In genomic region chr11:2929511-2929879, GRCh38 we compare ENCODE assay signal across 8 cellular contexts. TPM values are rescaled to one million over a fixed set of nuclear protein-coding genes. Genes with fewer than 3 reads are reported as not detected.
DNase-seq lines count a peak whose midpoint lies in the region; TF ChIP-seq lines count a peak whose summit lies in the region.

No MANE protein-coding gene starts in this region.

- H3K27me3 Mint-ChIP-seq in MCF 10A (ENCODE audit: insufficient read depth, unreplicated experiment) = no peaks in the 10 kb centered on the region

- H3K4me3 ChIP-seq in GM06990 (replicated peaks; ENCODE audit: low read depth, low read length) = peak overlapping the region; percentile 62
- H3K4me3 ChIP-seq in Peyer's patch = peak overlapping the region; percentile 52 to 73 (median 61)

- no peaks in the 10 kb centered on the region for H3K9me3 Mint-ChIP-seq in MCF 10A (ENCODE audit: unreplicated experiment)

- intact Hi-C loops in MCF 10A (cut with micrococcal nuclease) = no loop called here

- H3K27ac Mint-ChIP-seq in MCF 10A (ENCODE audit: low read depth, unreplicated experiment) = peak overlapping the region; percentile 94

- no peaks in the 10 kb centered on the region for H3K36me3 ChIP-seq in GM06990 (ENCODE audit: control insufficient read depth, insufficient read depth, low read length)
- H3K36me3 ChIP-seq in Peyer's patch = no peaks in the 10 kb centered on the region

- peak overlapping the region; percentile 58 to 95 (median 90) for H3K27ac ChIP-seq in Peyer's patch

- TF ChIP-seq POLR2A in Peyer's patch (IDR thresholded peaks at IDR 0.05) = no peak

- no peaks in the 10 kb centered on the region for H3K36me3 Mint-ChIP-seq in MCF 10A (ENCODE audit: insufficient read depth, unreplicated experiment)

- DNase-seq in GM06990 (ENCODE audit: extremely low read depth, insufficient read length) (no peak), Peyer's patch (peak in 2 of 3 donors; percentile 90 to 93), MCF 10A (ENCODE audit: unreplicated experiment) (peak; percentile 78), left kidney (ENCODE audit: low read depth, low spot score) (peak; percentile 20), stromal cell of bone marrow (ENCODE audit: low read depth) (peak; percentile 57), NCI-H1048 (lab: John Stamatoyannopoulos, UW) (no peak), superior temporal gyrus (ENCODE audit: extremely low spot score) (no peak), hypothalamus (lab: John Stamatoyannopoulos, UW) (no peak)

- peaks cover 4 to 48% (median 17%) of the 10 kb centered on the region in 4 donors for H3K4me1 ChIP-seq in Peyer's patch

- no peaks in the 10 kb centered on the region; the same call in 1 of the 2 replicates for H3K27me3 ChIP-seq in GM06990 (replicated peaks; ENCODE audit: control insufficient read depth, insufficient read depth, low read length)
- no peaks in the 10 kb centered on the region for H3K27me3 ChIP-seq in Peyer's patch

- TF ChIP-seq CTCF in GM06990 (IDR thresholded peaks at IDR 0.05; ENCODE audit: insufficient read depth, low read length, poor library complexity, severe bottlenecking) (no peak), Peyer's patch (IDR thresholded peaks at IDR 0.05) (no peak), MCF 10A (IDR thresholded peaks at IDR 0.05; ENCODE audit: unreplicated experiment) (no peak)

- peak overlapping the region; percentile 73 for H3K4me3 Mint-ChIP-seq in MCF 10A (ENCODE audit: unreplicated experiment)

- peaks cover 20% of the 10 kb centered on the region for H3K4me1 Mint-ChIP-seq in MCF 10A (ENCODE audit: insufficient read depth, unreplicated experiment)

- no TSS peak for BruUV-seq in MCF 10A (replicated peaks; lab: Mats Ljungman, UMichigan)

- POLR2A ChIA-PET in MCF 10A (lab: Yijun Ruan, JAX) = interaction anchor here (0.6 to 4.6 kb wide), 27 partner anchors 9 to 751 kb away, joined by 3 to 32 read pairs (median 4); partner anchors contain the start of genes NAP1L4 and TSSC4

- H3K9me3 ChIP-seq in Peyer's patch = no peaks in the 10 kb centered on the region

- CTCF ChIA-PET in MCF 10A (lab: Yijun Ruan, JAX) = interaction anchor here (0.6 to 2.7 kb wide), 25 partner anchors 9 to 606 kb away, joined by 3 to 16 read pairs (median 5); no protein-coding TSS in a partner anchor

RNA-seq across cellular contexts. Expression of gene PHLDA2, which starts 0.3 kb away (rescaled TPM):
- total RNA-seq in Peyer's patch (1 to 10 TPM in 3 of 4 donors, not detected in 1; 4.1 to 6.4 (median 4.9) TPM), MCF 10A (2022) (118 and 135 TPM in 2 replicates)

RNA-seq across cellular contexts. Expression of gene CDKN1C, which starts 43.9 kb away (rescaled TPM):
- total RNA-seq in Peyer's patch (10 to 100 TPM in 2 of 4 donors, 1 to 10 TPM in 2; 6.1 to 22.3 (median 11.1) TPM), MCF 10A (2022) (5.7 and 6.9 TPM in 2 replicates)

Comparison
In these comparisons a context has a peak if more than half of its experiments do, and no peak if none do; other contexts are left out.
1. DNase-seq: peak in Peyer's patch (2 of 3), MCF 10A (single experiment), left kidney (single experiment) and stromal cell of bone marrow (single experiment); none in GM06990 (single experiment), NCI-H1048 (single experiment), superior temporal gyrus (single experiment) and hypothalamus (0 of 51).
2. RNA of gene PHLDA2, which starts 0.3 kb away (total RNA-seq): 118 to 135 TPM in MCF 10A; 4.1 to 6.4 TPM in Peyer's patch; every median in the first group is over 10 times any median in the second.